8 cellular contexts compared by ENCODE assay signal in the genomic region with DNA sequence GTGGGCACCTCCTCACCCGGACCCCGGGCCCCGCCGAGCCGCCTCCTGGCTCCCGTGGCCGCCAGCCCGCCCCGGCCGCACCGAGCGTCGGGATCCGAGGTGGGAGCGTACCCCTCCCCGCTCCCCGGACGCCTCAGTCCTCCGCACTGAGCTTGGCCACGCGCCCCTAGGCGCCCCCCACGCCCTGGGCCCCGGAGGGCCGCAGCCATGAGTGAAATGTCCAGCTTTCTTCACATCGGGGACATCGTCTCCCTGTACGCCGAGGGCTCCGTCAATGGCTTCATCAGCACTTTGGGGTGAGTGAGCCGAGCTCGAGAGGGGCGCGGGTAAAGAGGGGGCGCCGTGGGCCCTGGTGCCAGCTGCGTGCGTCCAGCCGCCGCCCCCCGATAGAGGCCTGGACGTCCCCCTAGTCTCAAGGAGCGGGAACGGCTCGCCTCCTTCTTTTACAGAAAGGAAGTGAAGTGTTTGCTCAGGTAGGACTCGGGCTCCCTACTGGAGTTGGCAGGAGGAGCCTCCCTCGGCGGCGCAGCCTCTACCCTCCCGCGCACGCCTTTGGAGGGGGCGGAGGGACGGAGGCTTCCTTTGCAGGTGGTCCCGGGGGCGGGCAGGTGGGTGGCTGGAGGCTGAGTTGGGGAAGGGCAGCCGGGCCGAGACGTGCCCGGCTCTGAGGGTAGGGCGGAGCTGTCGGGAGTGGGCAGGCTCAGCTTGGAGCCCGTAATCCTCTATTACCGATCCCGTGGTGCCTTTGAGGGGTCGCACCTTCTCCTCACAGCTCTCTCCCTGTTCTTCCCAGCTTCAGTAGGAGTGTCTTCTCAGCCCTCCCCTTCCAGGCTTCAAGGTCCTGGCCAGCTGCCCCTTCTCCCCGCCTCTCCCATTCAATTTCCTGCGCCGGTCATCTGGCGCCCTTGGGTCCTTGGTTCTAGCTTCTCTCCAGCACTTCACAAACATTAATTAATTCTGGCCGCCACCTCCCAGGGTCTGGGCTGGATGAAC. TPM values are rescaled to one million over a fixed set of nuclear protein-coding genes. Genes with fewer than 3 reads are reported as not detected.
DNase-seq lines count a peak whose midpoint lies in the region; ATAC-seq and TF ChIP-seq lines count a peak whose summit lies in the region.

No MANE protein-coding gene starts in this region.

- no peaks in the 10 kb centered on the region for H3K27me3 Mint-ChIP-seq in activated naive CD8-positive, alpha-beta T cell

- POLR2A ChIA-PET in OCI-LY7 (lab: Charles Lee): interaction anchor here (0.7 to 1.5 kb wide), 6 partner anchors 8 to 42 kb away, joined by 3 to 5 read pairs (median 3); no protein-coding TSS in a partner anchor

- DNase-seq in NOMO-1 treated with DMSO at 0.1 percent for 48 hours (lab: John Stamatoyannopoulos, UW; ENCODE audit: unreplicated experiment): peak; percentile 6
- no peak for DNase-seq in NOMO-1 treated with dmso at 0.1 percent for 144 hours (lab: John Stamatoyannopoulos, UW; ENCODE audit: unreplicated experiment)
- DNase-seq in OCI-LY7 (ENCODE audit: low spot score): peak; percentile 74
- DNase-seq in stimulated activated CD4-positive, alpha-beta T cell treated with anti-CD3 and anti-CD28 coated beads, Interleukin-12 subunit alpha, Interleukin-12 subunit beta, amount 100 ng/mL, for 48 hours (ENCODE audit: low read depth in 2 of 3, low spot score in 1 of 3): peak in 2 of 3 donors; percentile 17 to 27
- DNase-seq in HuH-7 (ENCODE audit: low spot score): no peak

- H3K9me2 ChIP-seq in OCI-LY7 (ENCODE audit: insufficient read depth, low read length): no peaks in the 10 kb centered on the region

- TF ChIP-seq CTCF in OCI-LY7 (conservative IDR thresholded peaks at IDR 0.05; ENCODE audit: low read length): no peak; the same call in 1 of the 2 replicates

- intact Hi-C loops in OCI-LY7 (cut with micrococcal nuclease; ENCODE audit: unreplicated experiment): loop anchor here (1.0 to 2.0 kb wide), 2 partner anchors 24 to 29 kb away; no protein-coding TSS in a partner anchor

- H3K4me3 Mint-ChIP-seq in activated naive CD8-positive, alpha-beta T cell: peak overlapping the region; percentile 92

- H2AFZ ChIP-seq in OCI-LY7 (ENCODE audit: low read length): 0 out of 2 replicates have a peak overlapping the region, but pooled peaks have one; percentile 55

- no peaks in the 10 kb centered on the region for H3K36me3 Mint-ChIP-seq in activated naive CD8-positive, alpha-beta T cell

- peak; percentile 31 for ATAC-seq in HG03095 (IDR thresholded peaks at IDR 0.05; ENCODE audit: unreplicated experiment)

- peak overlapping the region; percentile 95 for H3K4me2 ChIP-seq in OCI-LY7 (ENCODE audit: low read length)

- no TSS peak for BruUV-seq in OCI-LY7 (replicated peaks; lab: Mats Ljungman, UMichigan)

- peak overlapping the region; percentile 75 for H3K27ac ChIP-seq in OCI-LY7 (ENCODE audit: low read depth, low read length, poor library complexity, severe bottlenecking)

- H3K4me3 ChIP-seq in OCI-LY7 (ENCODE audit: low read depth, low read length, poor library complexity, severe bottlenecking) (peak overlapping the region; percentile 98), iPS-11a (ENCODE audit: low read depth, low read length) (peak overlapping the region; percentile 62)

- CTCF ChIA-PET in OCI-LY7 (lab: Charles Lee; ENCODE audit: unreplicated experiment): interaction anchor here (1.0 to 2.4 kb wide), 3 partner anchors 12 to 50 kb away, joined by 5 to 8 read pairs (median 5); no protein-coding TSS in a partner anchor

- H3K27ac Mint-ChIP-seq in activated naive CD8-positive, alpha-beta T cell: peak overlapping the region; percentile 82

- peaks cover 57% of the 10 kb centered on the region for H3K4me1 Mint-ChIP-seq in activated naive CD8-positive, alpha-beta T cell (ENCODE audit: low read depth)

- H3K4me1 ChIP-seq in OCI-LY7 (ENCODE audit: insufficient read depth, low read length, poor library complexity, severe bottlenecking): peaks cover 62% of the 10 kb centered on the region

- peaks cover 53% of the 10 kb centered on the region for H3K79me2 ChIP-seq in OCI-LY7 (ENCODE audit: insufficient read depth, low read depth, low read length)

- peaks cover 14% of the 10 kb centered on the region for H4K20me1 ChIP-seq in OCI-LY7 (ENCODE audit: insufficient read depth, low read length)

- H3K9me3 ChIP-seq in OCI-LY7 (ENCODE audit: low read length): no peaks in the 10 kb centered on the region

- peaks cover 47% of the 10 kb centered on the region for H3K36me3 ChIP-seq in OCI-LY7 (ENCODE audit: insufficient read depth, low read length)

- no peaks in the 10 kb centered on the region for H3K9me3 Mint-ChIP-seq in activated naive CD8-positive, alpha-beta T cell (ENCODE audit: low read depth)

RNA-seq across cellular contexts. Expression of gene ITPR3, which starts 0.6 kb away (rescaled TPM):
- total RNA-seq in OCI-LY7 (2014; rRNA removed; shearing (Covaris generic)): 47.8 and 56.6 TPM in 2 replicates
- total RNA-seq in OCI-LY7 (2022): 83.5 and 88.6 TPM in 2 replicates

RNA-seq across cellular contexts. Expression of gene BAK1, which starts 41.6 kb away (rescaled TPM):
- total RNA-seq in OCI-LY7 (2014; rRNA removed; shearing (Covaris generic)): 10.6 and 13.9 TPM in 2 replicates
- 29.9 and 33.8 TPM in 2 replicates for total RNA-seq in OCI-LY7 (2022)

Comparison
In these comparisons a context has a peak if more than half of its experiments do, and no peak if none do; other contexts are left out.
1. DNase-seq: peak in NOMO-1 treated with DMSO at 0.1 percent for 48 hours (single experiment), OCI-LY7 (single experiment) and stimulated activated CD4-positive, alpha-beta T cell treated with anti-CD3 and anti-CD28 coated beads, Interleukin-12 subunit alpha, Interleukin-12 subunit beta, amount 100 ng/mL, for 48 hours (2 of 3); none in NOMO-1 treated with dmso at 0.1 percent for 144 hours (single experiment) and HuH-7 (single experiment).